In the genomic region with DNA sequence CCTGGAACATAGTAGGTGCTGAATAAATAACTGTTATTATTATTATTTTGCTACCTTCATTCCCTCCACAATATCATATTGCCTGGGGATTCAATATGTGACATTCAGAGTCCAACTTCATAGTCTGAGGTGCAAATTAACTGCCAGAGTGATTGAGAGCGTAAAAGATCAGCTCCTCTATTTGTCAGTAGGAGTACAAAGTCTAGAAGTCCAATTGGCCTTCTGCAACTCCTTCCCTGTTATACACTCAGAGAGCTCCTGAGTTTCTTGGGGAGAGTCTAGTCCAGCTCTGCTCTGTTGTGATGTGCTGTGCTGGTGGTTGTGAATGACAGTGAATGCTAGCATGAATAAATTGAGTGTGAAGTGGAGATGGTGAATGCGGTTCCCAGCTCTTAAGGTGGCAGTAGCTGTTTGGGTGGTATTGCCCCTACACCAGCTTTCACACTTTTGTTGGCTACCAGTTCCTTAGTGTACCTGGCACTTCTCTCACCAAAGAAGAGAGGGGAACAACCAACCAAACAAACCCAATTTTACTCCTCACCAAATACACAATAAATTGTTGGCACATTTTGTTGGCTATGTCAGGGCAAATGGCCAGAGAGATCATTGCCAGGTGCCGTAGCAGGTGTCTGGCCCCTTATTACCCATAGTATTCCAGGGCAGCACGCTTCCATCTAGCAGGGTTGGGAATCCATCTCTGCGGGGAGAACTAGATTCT, we compare ENCODE assay signal across 20 cellular contexts.
"Had no signal": no experiment of that assay in that cellular context is flagged by ENCODE, and none has a peak within 500 bp of the region (broad histone marks: within the 10 kb centered on the region; RNA-seq: fewer than 3 reads in every experiment).

No MANE protein-coding gene starts in this region.

- FAIRE-seq: islet of Langerhans had no signal

- ATAC-seq: activated CD4-positive, alpha-beta T cell treated with anti-CD3 and anti-CD28 coated beads for 36 hours; activated naive CD4-positive, alpha-beta T cell treated with anti-CD3 and anti-CD28 coated beads, Interleukin-2, amount 50 U/mL, for 72 hours; activated T-helper 17 cell treated with anti-CD3 and anti-CD28 coated beads, Interleukin-2, amount 50 U/mL, for 72 hours; naive thymus-derived CD8-positive, alpha-beta T cell; stimulated activated naive CD8-positive, alpha-beta T cell treated with anti-CD3 and anti-CD28 coated beads, Interleukin-15, amount 100 ng/mL, for 72 hours; T-cell had no signal

- H3K27me3 ChIP-seq: breast epithelium, heart left ventricle, neural progenitor cell, tibial artery had no signal

- H3K9ac ChIP-seq: neural progenitor cell had no signal

- H3K27ac ChIP-seq: breast epithelium, epithelial cell of prostate, lower lobe of right lung, neural progenitor cell, tibial artery had no signal

- H3K36me3 ChIP-seq: breast epithelium, heart left ventricle, lower lobe of right lung, neural progenitor cell, tibial artery had no signal

- H3K9me3 ChIP-seq: breast epithelium, heart left ventricle, lower lobe of right lung, tibial artery had no signal

- H2AFZ ChIP-seq: neural progenitor cell had no signal

- H3K4me3 ChIP-seq: breast epithelium, heart left ventricle, lower lobe of right lung, neural progenitor cell, tibial artery had no signal

- H3K4me1 ChIP-seq: breast epithelium had no signal

- DNase-seq: activated B cell treated with CpG ODN at 0.5 μM for 24 hours; activated CD4-positive, alpha-beta T cell treated with anti-CD3 and anti-CD28 coated beads for 36 hours; activated CD4-positive, alpha-beta T cell treated with anti-CD3 and anti-CD28 coated beads, Interleukin-2, amount 50 U/mL, for 4 hours; activated CD8-positive, alpha-beta memory T cell treated with anti-CD3 and anti-CD28 coated beads for 24 hours; activated CD8-positive, alpha-beta memory T cell treated with anti-CD3 and anti-CD28 coated beads, Interleukin-2, amount 50 U/mL, for 4 hours; activated T-cell treated with anti-CD3 and anti-CD28 coated beads, Interleukin-2, amount 50 U/mL, for 24 hours; lower lobe of right lung; naive thymus-derived CD8-positive, alpha-beta T cell; retina; stimulated activated CD4-positive, alpha-beta T cell treated with anti-CD3 and anti-CD28 coated beads, Interleukin-12 subunit alpha, Interleukin-12 subunit beta, amount 100 ng/mL, for 4 hours; stimulated activated naive CD8-positive, alpha-beta T cell treated with anti-CD3 and anti-CD28 coated beads, Interleukin-15, amount 100 ng/mL, for 72 hours; T-cell had no signal

- H3K4me2 ChIP-seq: neural progenitor cell had no signal
